In the genomic region with DNA sequence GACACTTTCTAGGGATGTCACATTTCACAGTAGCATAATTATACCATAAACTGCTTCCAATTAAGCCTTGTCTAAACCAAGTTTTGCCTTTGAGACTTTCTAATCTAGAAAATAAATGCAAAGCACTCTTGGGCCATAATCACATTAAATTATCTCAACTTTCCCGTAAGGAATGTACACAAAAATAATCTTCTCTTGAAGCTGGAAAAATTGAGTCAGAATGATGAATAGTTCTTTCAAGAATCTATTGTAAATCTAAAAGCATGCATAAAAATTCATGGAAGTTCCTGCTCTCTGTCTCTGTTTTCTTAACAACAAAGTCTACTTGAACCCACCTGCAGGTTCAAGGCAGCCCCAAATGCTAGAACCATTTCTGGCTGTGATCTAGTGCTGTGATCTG, we compare ENCODE assay signal across 29 cellular contexts.
"Had no signal": no experiment of that assay in that cellular context is flagged by ENCODE, and none has a peak within 500 bp of the region (broad histone marks: within the 10 kb centered on the region; RNA-seq: fewer than 3 reads in every experiment).

No MANE protein-coding gene starts in this region.

- H3K27ac ChIP-seq: ascending aorta, breast epithelium, coronary artery, epithelial cell of prostate, hepatocyte, left ventricle myocardium inferior, ovary, psoas muscle, thyroid gland, upper lobe of right lung had no signal

- H3K4me3 ChIP-seq: ascending aorta, breast epithelium, coronary artery, hepatocyte, left ventricle myocardium inferior, ovary, psoas muscle, thyroid gland, upper lobe of right lung had no signal

- H3K9me3 ChIP-seq: ascending aorta, breast epithelium, left ventricle myocardium inferior, ovary, psoas muscle, thyroid gland, upper lobe of right lung had no signal

- H3K79me2 ChIP-seq: hepatocyte had no signal

- H3K36me3 ChIP-seq: ascending aorta, breast epithelium, left ventricle myocardium inferior, ovary, thyroid gland, upper lobe of right lung had no signal

- DNase-seq: activated B cell treated with CpG ODN at 0.5 μM for 24 hours; activated CD4-positive, alpha-beta memory T cell treated with anti-CD3 and anti-CD28 coated beads for 36 hours; activated CD4-positive, alpha-beta T cell treated with anti-CD3 and anti-CD28 coated beads for 48 hours; activated effector memory CD4-positive, alpha-beta T cell treated with Interleukin-2 at 50 U/mL for 16 hours; activated naive CD4-positive, alpha-beta T cell treated with anti-CD3 and anti-CD28 coated beads, Interleukin-2, amount 50 U/mL, for 16 hours; activated naive CD8-positive, alpha-beta T cell treated with anti-CD3 and anti-CD28 coated beads, Interleukin-2, amount 50 U/mL, for 24 hours; activated T-cell treated with anti-CD3 and anti-CD28 coated beads, Interleukin-2, amount 50 U/mL, for 48 hours; endodermal cell; glutamatergic neuron; immature natural killer cell; kidney glomerular epithelial cell; left ventricle myocardium inferior; midbrain; natural killer cell; ovary; psoas muscle; right cardiac atrium; stimulated activated CD4-positive, alpha-beta T cell treated with anti-CD3 and anti-CD28 coated beads, Interleukin-12 subunit alpha, Interleukin-12 subunit beta, amount 100 ng/mL, for 4 hours; stimulated activated CD4-positive, alpha-beta T cell treated with anti-CD3 and anti-CD28 coated beads, Interleukin-4, amount 100 ng/mL, for 4 hours; substantia nigra; SW 1271; T-helper 17 cell; thyroid gland; upper lobe of right lung had no signal

- H3K4me1 ChIP-seq: ascending aorta, breast epithelium, left ventricle myocardium inferior, psoas muscle, thyroid gland, upper lobe of right lung had no signal

- H3K4me2 ChIP-seq: hepatocyte had no signal

- ATAC-seq: activated naive CD8-positive, alpha-beta T cell treated with anti-CD3 and anti-CD28 coated beads, Interleukin-2, amount 50 U/mL, for 24 hours; natural killer cell; psoas muscle; right cardiac atrium; T-helper 17 cell; upper lobe of right lung had no signal

- H2AFZ ChIP-seq: hepatocyte had no signal

- H3K27me3 ChIP-seq: ascending aorta, breast epithelium, ovary, thyroid gland, upper lobe of right lung had no signal
